ENCODE assay signal across 15 cellular contexts in the genomic region with DNA sequence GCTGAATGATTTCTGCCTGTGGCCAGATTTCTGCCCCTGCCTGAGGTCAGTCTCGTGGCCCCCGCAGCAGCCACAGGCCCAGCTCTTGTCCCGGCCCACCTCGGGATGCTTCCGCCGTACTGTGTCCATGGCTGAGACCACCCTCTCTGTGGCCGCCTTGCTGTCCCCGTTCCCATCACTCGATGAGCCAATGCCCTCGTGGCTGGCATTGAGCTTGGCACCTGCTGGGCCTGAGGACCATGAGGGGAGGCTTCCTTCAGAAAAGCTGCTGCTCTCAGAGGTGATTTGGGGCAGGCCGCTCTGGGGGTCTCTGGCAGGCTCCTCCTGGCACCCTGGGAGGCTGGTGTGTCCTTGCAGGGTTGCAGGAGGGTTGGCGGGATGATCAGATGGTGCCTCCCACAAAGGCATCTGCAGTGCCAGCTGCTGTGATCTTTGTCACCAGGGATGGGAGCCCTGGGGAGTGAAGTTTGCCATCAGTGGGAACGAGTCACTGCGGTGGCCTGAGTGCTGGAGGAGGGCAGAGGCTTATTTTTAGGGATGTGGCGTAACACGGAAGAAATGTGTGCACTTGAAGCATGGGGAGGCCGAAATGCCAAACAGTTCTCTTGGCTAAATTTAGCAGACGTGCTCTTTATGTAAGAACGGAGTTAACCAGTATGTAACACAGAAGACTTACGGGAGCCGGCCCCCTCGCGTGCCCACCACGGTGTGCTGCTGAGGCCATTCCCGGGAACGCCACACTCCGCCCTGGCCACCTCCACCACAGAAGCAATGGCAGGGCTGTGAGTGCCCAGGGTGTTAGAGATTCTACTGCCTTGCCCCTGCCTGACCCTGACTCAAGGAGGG. TPM values are rescaled to one million over a fixed set of nuclear protein-coding genes. Genes with fewer than 3 reads are reported as not detected.
DNase-seq lines count a peak whose midpoint lies in the region; ATAC-seq, FAIRE-seq and TF ChIP-seq lines count a peak whose summit lies in the region.
"Had no signal": no experiment of that assay in that cellular context is flagged by ENCODE, and none has a peak within 500 bp of the region (broad histone marks: within the 10 kb centered on the region; RNA-seq: fewer than 3 reads in every experiment).

No MANE protein-coding gene starts in this region.

- no peak for TF ChIP-seq RAD21 in HepG2 (CRISPR knock-in tag; IDR thresholded peaks at IDR 0.05)

- 47% methylated on average over 7 of the region's 27 CpGs for WGBS in right lobe of liver (ENCODE audit: insufficient coverage, low coverage, low lambda C conversion rate, missing lambda C conversion rate)
- 46% methylated on average over 20 of the region's 27 CpGs for WGBS in HepG2 (ENCODE audit: low lambda C conversion rate)
- WGBS in pancreas, 2 donors = 90 to 94% methylated on average over 27 of the region's 27 CpGs

- H3K9me3 ChIP-seq in right lobe of liver = no peaks in the 10 kb centered on the region
- H3K9me3 ChIP-seq in HepG2 (ENCODE audit: low read length) = no peaks in the 10 kb centered on the region
- H3K9me3 ChIP-seq in pancreas = no peaks in the 10 kb centered on the region

- TF ChIP-seq EP300 in HepG2 (IDR thresholded peaks at IDR 0.05; ENCODE audit: low read depth in 2 of 2, low read length in 2 of 2) (no peak), HepG2 (CRISPR knock-in tag; IDR thresholded peaks at IDR 0.05; ENCODE audit: borderline replicate concordance) (no peak)

- H2AFZ ChIP-seq in HepG2 (ENCODE audit: low read length) = no peak overlapping the region

- POLR2A ChIA-PET in HepG2 (lab: Yijun Ruan, JAX) = no interaction called here

- TF ChIP-seq CTCF in right lobe of liver (IDR thresholded peaks at IDR 0.05) = no peak
- TF ChIP-seq CTCF in HepG2 (CRISPR knock-in tag; IDR thresholded peaks at IDR 0.05) = no peak
- no peak for TF ChIP-seq CTCF in pancreas (IDR thresholded peaks at IDR 0.05)

- no peak overlapping the region for H3K4me2 ChIP-seq in HepG2 (ENCODE audit: low read depth, low read length)

- BruUV-seq in HepG2 (replicated peaks; lab: Mats Ljungman, UMichigan) = no TSS peak

- no peaks in the 10 kb centered on the region for H3K4me1 ChIP-seq in right lobe of liver
- H3K4me1 ChIP-seq in HepG2 (ENCODE audit: insufficient read depth, low read length) = no peaks in the 10 kb centered on the region
- no peaks in the 10 kb centered on the region for H3K4me1 ChIP-seq in pancreas

- no peaks in the 10 kb centered on the region for H3K27me3 ChIP-seq in right lobe of liver
- peaks cover 4 to 57% of the 10 kb centered on the region in 2 experiments; a peak in 3 of 5 replicates for H3K27me3 ChIP-seq in HepG2 (ENCODE audit: control insufficient read depth in 1 of 2, insufficient read depth in 2 of 2, low read length in 2 of 2)
- H3K27me3 ChIP-seq in pancreas = no peaks in the 10 kb centered on the region

- in situ Hi-C loops in HepG2 (cut with HindIII; ENCODE audit: extremely low pct_ligation_motif_present, low pct_unique_long_range_greater_than_20kb) = no loop called here

- H3K79me2 ChIP-seq in HepG2 (ENCODE audit: insufficient read depth, low read length) = no peaks in the 10 kb centered on the region

- DNase-seq in right lobe of liver (peak in 2 of 3 donors; percentile 10 to 33), HepG2 (ENCODE audit: low spot score) (no peak), Right ventricle myocardium superior (peak; percentile 69), pancreas (peak in 4 of 6 donors; percentile 7 to 45 (median 27)), NAMALWA (ENCODE audit: low spot score) (no peak), NCI-H774 (lab: John Stamatoyannopoulos, UW) (no peak), hypothalamus (lab: John Stamatoyannopoulos, UW) (no peak)
- DNase-seq: activated T-cell treated with anti-CD3 and anti-CD28 coated beads for 4 hours, NCI-H2227 treated with DMSO at 0.1 percent for 48 hours had no signal

- H4K20me1 ChIP-seq in HepG2 (ENCODE audit: insufficient read depth, low read length) = no peaks in the 10 kb centered on the region

- no peak overlapping the region for H3K27ac ChIP-seq in right lobe of liver
- H3K27ac ChIP-seq in HepG2 (ENCODE audit: extremely low read length, insufficient read depth, low read length) = no peak overlapping the region
- H3K27ac ChIP-seq in pancreas = no peak overlapping the region

- CTCF ChIA-PET in HepG2 (lab: Yijun Ruan, JAX; ENCODE audit: low intra/inter-chr PET ratio, low total read pairs) = no interaction called here

- FAIRE-seq in HepG2 (lab: Jason Lieb, UNC) (no peak), pancreas (lab: Jason Lieb, UNC) (no peak)
- FAIRE-seq: endothelial cell of umbilical vein, RCC 7860, TTC549, urothelium cell line had no signal

- H3K4me3 ChIP-seq in right lobe of liver (no peak overlapping the region), HepG2 (replicated peaks in 1 of 3; ENCODE audit: insufficient read depth in 1 of 3, low read depth in 2 of 3, low read length in 3 of 3) (no peak overlapping the region), pancreas (no peak overlapping the region)
- H3K4me3 ChIP-seq: skin epidermis had no signal

- H3K9ac ChIP-seq in HepG2 (ENCODE audit: insufficient read depth, low read depth, low read length) = no peak overlapping the region

- TF ChIP-seq POLR2A in right lobe of liver (IDR thresholded peaks at IDR 0.05) = no peak
- TF ChIP-seq POLR2A in HepG2 (IDR thresholded peaks at IDR 0.05; ENCODE audit: insufficient read depth in 1 of 2, low read depth in 2 of 2, low read length in 2 of 2) = no peak

- intact Hi-C loops in right lobe of liver (cut with DNase I) (no loop called here), HepG2 (cut with micrococcal nuclease; ENCODE audit: unreplicated experiment) (no loop called here), Right ventricle myocardium superior (cut with DNase I) (no loop called here), pancreas (cut with DNase I) (no loop called here)

- ATAC-seq in right lobe of liver (no peak), HepG2 (no peak), Right ventricle myocardium superior (ENCODE audit: poor library complexity) (peak; percentile 82), pancreas (no peak), GM18867 (IDR thresholded peaks at IDR 0.05; ENCODE audit: unreplicated experiment) (no peak)

- H3K36me3 ChIP-seq in right lobe of liver (no peaks in the 10 kb centered on the region), HepG2 (replicated peaks in 1 of 2; ENCODE audit: control insufficient read depth in 1 of 2, insufficient read depth in 2 of 2, low read length in 2 of 2) (no peaks in the 10 kb centered on the region), pancreas (peaks cover 0 to 4% (median 0%) of the 10 kb centered on the region in 3 donors)

TF ChIP-seq in HepG2, 621 proteins besides CTCF, POLR2A, EP300 and RAD21:
- TF ChIP-seq KLF13 (CRISPR knock-in tag; IDR thresholded peaks at IDR 0.05) = no peak
- TF ChIP-seq, protein P1, sequence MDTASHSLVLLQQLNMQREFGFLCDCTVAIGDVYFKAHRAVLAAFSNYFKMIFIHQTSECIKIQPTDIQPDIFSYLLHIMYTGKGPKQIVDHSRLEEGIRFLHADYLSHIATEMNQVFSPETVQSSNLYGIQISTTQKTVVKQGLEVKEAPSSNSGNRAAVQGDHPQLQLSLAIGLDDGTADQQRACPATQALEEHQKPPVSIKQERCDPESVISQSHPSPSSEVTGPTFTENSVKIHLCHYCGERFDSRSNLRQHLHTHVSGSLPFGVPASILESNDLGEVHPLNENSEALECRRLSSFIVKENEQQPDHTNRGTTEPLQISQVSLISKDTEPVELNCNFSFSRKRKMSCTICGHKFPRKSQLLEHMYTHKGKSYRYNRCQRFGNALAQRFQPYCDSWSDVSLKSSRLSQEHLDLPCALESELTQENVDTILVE (CRISPR knock-in tag; IDR thresholded peaks at IDR 0.05) = no peak
- TF ChIP-seq ZMYM2 (CRISPR knock-in tag; IDR thresholded peaks at IDR 0.05) = no peak
- no peak for TF ChIP-seq KMT2A (CRISPR knock-in tag; IDR thresholded peaks at IDR 0.05)
- no peak for TF ChIP-seq ZNF616 (CRISPR knock-in tag; IDR thresholded peaks at IDR 0.05; ENCODE audit: low read depth)
- TF ChIP-seq EEA1 (CRISPR knock-in tag; IDR thresholded peaks at IDR 0.05; ENCODE audit: borderline replicate concordance) = no peak
- TF ChIP-seq EZH2 (conservative IDR thresholded peaks at IDR 0.05; ENCODE audit: low read depth, low read length) = no peak
- no peak for TF ChIP-seq NFKB2 (CRISPR knock-in tag; IDR thresholded peaks at IDR 0.05; ENCODE audit: borderline replicate concordance)
- TF ChIP-seq ZNF562 (CRISPR knock-in tag; IDR thresholded peaks at IDR 0.05; ENCODE audit: borderline replicate concordance) = no peak
- no peak for TF ChIP-seq NBN (conservative IDR thresholded peaks at IDR 0.05)
- no peak for TF ChIP-seq RFX5 (IDR thresholded peaks at IDR 0.05; ENCODE audit: low read depth, low read length)

RNA-seq across cellular contexts. Expression of a gene that starts 47.7 kb away (rescaled TPM):
- total RNA-seq in right lobe of liver (under 1 TPM in 4 of 6 experiments, not detected in 2; 0.15 to 0.51 (median 0.26) TPM), HepG2 (2016; rRNA removed; fragmentation: Illumina TruSeq; extraction: Trizol) (not detected in 2 replicates), Right ventricle myocardium superior (15.2 TPM), pancreas (10 to 100 TPM in 4 of 6 donors, 1 to 10 TPM in 2; 3.7 to 13.7 (median 11.3) TPM)
- total RNA-seq in HepG2 (2016; cell fraction: cytosol; rRNA removed; fragmentation: Illumina TruSeq; extraction: Trizol; ENCODE audit: low read depth) = not detected in 2 replicates
- total RNA-seq in HepG2 (2016; cell fraction: insoluble cytoplasmic fraction; rRNA removed; fragmentation: Illumina TruSeq; extraction: Trizol) = not detected in 2 replicates
- not detected in 2 replicates for total RNA-seq in HepG2 (2016; cell fraction: membrane; rRNA removed; fragmentation: Illumina TruSeq; extraction: Trizol)
- total RNA-seq in HepG2 (2016; cell fraction: nucleus; rRNA removed; fragmentation: Illumina TruSeq; extraction: Trizol) = not detected in 2 replicates
- polyA plus RNA-seq in HepG2 (2011; rRNA removed) (not detected in 2 replicates), pancreas (10 to 100 TPM; 10.2 TPM)
- polyA plus RNA-seq in HepG2 (2011; cell fraction: cytosol; rRNA removed) = not detected in 2 replicates
- polyA plus RNA-seq in HepG2 (2011; cell fraction: nucleus; rRNA removed) = not detected in 2 replicates
- not detected in 2 replicates for polyA plus RNA-seq in HepG2 (2012)
- polyA plus RNA-seq in HepG2 (2016; cell fraction: cytosol; fragmentation: Illumina TruSeq; extraction: Trizol; ENCODE audit: low read depth) = not detected in 2 replicates
- polyA plus RNA-seq in HepG2 (2016; cell fraction: insoluble cytoplasmic fraction; fragmentation: Illumina TruSeq; extraction: Trizol; ENCODE audit: low read depth) = not detected in 2 replicates
- polyA plus RNA-seq in HepG2 (2016; cell fraction: membrane; fragmentation: Illumina TruSeq; extraction: Trizol; ENCODE audit: low read depth) = not detected in 2 replicates
- polyA plus RNA-seq in HepG2 (2016; cell fraction: nucleus; fragmentation: Illumina TruSeq; extraction: Trizol; ENCODE audit: insufficient read depth, low read depth) = not detected in 2 replicates
- polyA minus RNA-seq in HepG2 (2011; rRNA and poly(A)+ RNA removed; ENCODE audit: low replicate concordance) = 19.5 TPM in 1 of 2 replicates, not detected in the other
- polyA minus RNA-seq in HepG2 (2011; cell fraction: cytosol; rRNA and poly(A)+ RNA removed) = not detected in 2 replicates
- 0.13 TPM in 1 of 2 replicates, not detected in the other for polyA minus RNA-seq in HepG2 (2011; cell fraction: nucleus; rRNA and poly(A)+ RNA removed)
- total RNA-seq: endothelial cell of umbilical vein had no signal
- polyA plus RNA-seq: endothelial cell of umbilical vein had no signal

Comparison
In these comparisons a context has a peak if more than half of its experiments do, and no peak if none do; other contexts are left out.
1. DNase-seq: peak in right lobe of liver (2 of 3), Right ventricle myocardium superior (single experiment) and pancreas (4 of 6); none in HepG2 (single experiment), NAMALWA (single experiment), NCI-H774 (single experiment) and hypothalamus (0 of 51).